Comparison of ENCODE assay signal across 15 cellular contexts in genomic region chr12:46354111-46354798, GRCh38. TPM values are rescaled to one million over a fixed set of nuclear protein-coding genes. Genes with fewer than 3 reads are reported as not detected.
DNase-seq lines count a peak whose midpoint lies in the region; ATAC-seq and TF ChIP-seq lines count a peak whose summit lies in the region.
"Had no signal": no experiment of that assay in that cellular context is flagged by ENCODE, and none has a peak within 500 bp of the region (broad histone marks: within the 10 kb centered on the region; RNA-seq: fewer than 3 reads in every experiment).

No MANE protein-coding gene starts in this region.

- H3K27ac Mint-ChIP-seq in activated naive CD8-positive, alpha-beta T cell, result peak overlapping the region; percentile 30
- H3K27ac Mint-ChIP-seq in activated naive CD8-positive, alpha-beta T cell treated with anti-CD3 and anti-CD28 coated beads for 36 hours, result no peak overlapping the region
- H3K27ac Mint-ChIP-seq: activated CD4-positive, alpha-beta T cell treated with anti-CD3 and anti-CD28 coated beads, Interleukin-2, amount 10 ng/mL, durations not matched to agents 7 days and 5 days; activated naive CD4-positive, alpha-beta T cell treated with anti-CD3 and anti-CD28 coated beads, Interleukin-2, amount 50 U/mL, for 24 hours had no signal

- DNase-seq in activated naive CD8-positive, alpha-beta T cell treated with anti-CD3 and anti-CD28 coated beads for 36 hours, result no peak
- DNase-seq in NCI-H69 (lab: John Stamatoyannopoulos, UW), result peak; percentile 20
- peak; percentile 24 for DNase-seq in dermis blood vessel endothelial cell
- DNase-seq in psoas muscle, result no peak
- DNase-seq in pons (ENCODE audit: low spot score), result no peak
- DNase-seq: activated CD4-positive, alpha-beta T cell treated with anti-CD3 and anti-CD28 coated beads, Interleukin-2, amount 10 ng/mL, durations not matched to agents 7 days and 5 days; GOT3; hypothalamus; KBM-7; NCI-H2171 treated with DMSO at 0.1 percent for 48 hours; transverse colon had no signal

- peaks cover 6% of the 10 kb centered on the region for H3K36me3 Mint-ChIP-seq in activated naive CD8-positive, alpha-beta T cell
- peaks cover 12% of the 10 kb centered on the region for H3K36me3 Mint-ChIP-seq in activated naive CD8-positive, alpha-beta T cell treated with anti-CD3 and anti-CD28 coated beads for 36 hours

- peak; percentile 8 for TF ChIP-seq CTCF in psoas muscle (IDR thresholded peaks at IDR 0.05)

- no peak overlapping the region for H3K4me3 Mint-ChIP-seq in activated naive CD8-positive, alpha-beta T cell
- H3K4me3 Mint-ChIP-seq in activated naive CD8-positive, alpha-beta T cell treated with anti-CD3 and anti-CD28 coated beads for 36 hours, result no peak overlapping the region
- H3K4me3 Mint-ChIP-seq: activated CD4-positive, alpha-beta T cell treated with anti-CD3 and anti-CD28 coated beads, Interleukin-2, amount 10 ng/mL, durations not matched to agents 7 days and 5 days; activated naive CD4-positive, alpha-beta T cell treated with anti-CD3 and anti-CD28 coated beads, Interleukin-2, amount 50 U/mL, for 24 hours had no signal

- no peak for ATAC-seq in psoas muscle
- ATAC-seq in GM18511 (IDR thresholded peaks at IDR 0.05; ENCODE audit: unreplicated experiment), result no peak
- ATAC-seq in GM19351 (IDR thresholded peaks at IDR 0.05; ENCODE audit: unreplicated experiment), result no peak

- peaks cover 17% of the 10 kb centered on the region for H3K4me1 Mint-ChIP-seq in activated naive CD8-positive, alpha-beta T cell (ENCODE audit: low read depth)
- peaks cover 17% of the 10 kb centered on the region for H3K4me1 Mint-ChIP-seq in activated naive CD8-positive, alpha-beta T cell treated with anti-CD3 and anti-CD28 coated beads for 36 hours

- no peaks in the 10 kb centered on the region for H3K9me3 ChIP-seq in psoas muscle
- H3K9me3 ChIP-seq: transverse colon had no signal

- H3K4me3 ChIP-seq in psoas muscle, result no peak overlapping the region
- H3K4me3 ChIP-seq: transverse colon had no signal

- H3K27me3 Mint-ChIP-seq in activated naive CD8-positive, alpha-beta T cell, result no peaks in the 10 kb centered on the region
- H3K27me3 Mint-ChIP-seq in activated naive CD8-positive, alpha-beta T cell treated with anti-CD3 and anti-CD28 coated beads for 36 hours, result no peaks in the 10 kb centered on the region
- H3K27me3 Mint-ChIP-seq: activated CD4-positive, alpha-beta T cell treated with anti-CD3 and anti-CD28 coated beads, Interleukin-2, amount 10 ng/mL, durations not matched to agents 7 days and 5 days; activated naive CD4-positive, alpha-beta T cell treated with anti-CD3 and anti-CD28 coated beads, Interleukin-2, amount 50 U/mL, for 24 hours had no signal

- H3K9me3 Mint-ChIP-seq in activated naive CD8-positive, alpha-beta T cell (ENCODE audit: low read depth), result no peaks in the 10 kb centered on the region
- peaks cover 1% of the 10 kb centered on the region for H3K9me3 Mint-ChIP-seq in activated naive CD8-positive, alpha-beta T cell treated with anti-CD3 and anti-CD28 coated beads for 36 hours
- H3K9me3 Mint-ChIP-seq: activated naive CD4-positive, alpha-beta T cell treated with anti-CD3 and anti-CD28 coated beads, Interleukin-2, amount 50 U/mL, for 24 hours had no signal

- H3K4me1 ChIP-seq in psoas muscle, result no peaks in the 10 kb centered on the region
- H3K4me1 ChIP-seq: transverse colon had no signal

- no peak overlapping the region for H3K27ac ChIP-seq in psoas muscle
- H3K27ac ChIP-seq: transverse colon had no signal

- intact Hi-C loops in psoas muscle (cut with DNase I), result no loop called here

- WGBS in psoas muscle, 3 donors, result 68 to 70% (median 70%) methylated on average over 5 of the region's 5 CpGs

- H3K27me3 ChIP-seq in psoas muscle (ENCODE audit: insufficient read depth in 3 of 3, low read length in 2 of 3), result no peaks in the 10 kb centered on the region
- H3K27me3 ChIP-seq: transverse colon had no signal

- peaks cover 0 to 11% of the 10 kb centered on the region in 2 donors for H3K36me3 ChIP-seq in psoas muscle (ENCODE audit: insufficient read depth in 1 of 2, low read depth in 1 of 2)

RNA-seq across cellular contexts. Expression of gene SLC38A2, which starts 18.3 kb away (rescaled TPM):
- total RNA-seq in activated naive CD8-positive, alpha-beta T cell treated with anti-CD3 and anti-CD28 coated beads for 36 hours, result 100 to 1,000 TPM; 227 to 230 TPM
- 618 and 745 TPM in 2 replicates for total RNA-seq in dermis blood vessel endothelial cell
- 100 to 1,000 TPM; 287 to 428 (median 331) TPM for total RNA-seq in psoas muscle
- polyA plus RNA-seq in psoas muscle, result 100 to 1,000 TPM in 2 of 3 donors, 10 to 100 TPM in 1; 35.8 to 317 (median 180) TPM

Comparison
In these comparisons a context has a peak if more than half of its experiments do, and no peak if none do; other contexts are left out.
1. DNase-seq: peak in NCI-H69 (single experiment) and dermis blood vessel endothelial cell (single experiment); none in activated naive CD8-positive, alpha-beta T cell treated with anti-CD3 and anti-CD28 coated beads for 36 hours (single experiment), psoas muscle (0 of 2) and pons (single experiment).